28 cellular contexts compared by ENCODE assay signal in genomic region chr3:102215166-102215565, GRCh38.
"Had no signal": no experiment of that assay in that cellular context is flagged by ENCODE, and none has a peak within 500 bp of the region (broad histone marks: within the 10 kb centered on the region; RNA-seq: fewer than 3 reads in every experiment).

No MANE protein-coding gene starts in this region.

- ATAC-seq: effector memory CD8-positive, alpha-beta T cell; esophagus mucosa; gastrocnemius medialis; heart right ventricle; left cardiac atrium; left lung; left ventricle myocardium superior; lower lobe of right lung; mucosa of descending colon had no signal

- H3K27me3 ChIP-seq: colonic mucosa, esophagus squamous epithelium, gastrocnemius medialis, heart right ventricle, left lung had no signal

- H3K27ac ChIP-seq: colonic mucosa, epithelial cell of prostate, esophagus squamous epithelium, gastrocnemius medialis, heart right ventricle, left lung, lower lobe of right lung had no signal

- H3K4me1 ChIP-seq: colonic mucosa, esophagus squamous epithelium, gastrocnemius medialis, heart right ventricle, left lung, lower lobe of right lung had no signal

- H3K36me3 ChIP-seq: colonic mucosa, esophagus squamous epithelium, gastrocnemius medialis, heart right ventricle, left lung, lower lobe of right lung had no signal

- H3K27ac Mint-ChIP-seq: dendritic cell treated with granulocyte-macrophage colony-stimulating factor and Interleukin-4, amounts not matched to agents 40 ng/mL and 50 ng/mL, for 4 days; effector memory CD8-positive, alpha-beta T cell; endodermal cell; mesothelial cell of epicardium had no signal

- FAIRE-seq: endometrium, islet of Langerhans, keratinocyte had no signal

- H3K4me1 Mint-ChIP-seq: endodermal cell, mesothelial cell of epicardium, naive B cell had no signal

- DNase-seq: colonic mucosa; cortex of kidney; effector CD8-positive, alpha-beta T cell; effector memory CD8-positive, alpha-beta T cell; endodermal cell; erythroblast; esophagus squamous epithelium; foreskin fibroblast; foreskin melanocyte; gastrocnemius medialis; glutamatergic neuron; head of caudate nucleus; heart right ventricle; hippocampal formation; left cardiac atrium; left lung; left ventricle myocardium superior; lower lobe of right lung; mesenchymal stem cell; mucosa of descending colon; naive B cell had no signal

- H3K27me3 Mint-ChIP-seq: dendritic cell treated with granulocyte-macrophage colony-stimulating factor and Interleukin-4, amounts not matched to agents 40 ng/mL and 50 ng/mL, for 4 days had no signal

- H3K9me3 Mint-ChIP-seq: dendritic cell treated with granulocyte-macrophage colony-stimulating factor and Interleukin-4, amounts not matched to agents 40 ng/mL and 50 ng/mL, for 4 days; effector memory CD8-positive, alpha-beta T cell had no signal

- H3K9me3 ChIP-seq: colonic mucosa, esophagus squamous epithelium, gastrocnemius medialis, left lung, lower lobe of right lung, mucosa of descending colon had no signal

- H3K4me3 Mint-ChIP-seq: dendritic cell treated with granulocyte-macrophage colony-stimulating factor and Interleukin-4, amounts not matched to agents 40 ng/mL and 50 ng/mL, for 4 days; effector memory CD8-positive, alpha-beta T cell; endodermal cell; mesothelial cell of epicardium; naive B cell had no signal

- H3K4me3 ChIP-seq: colonic mucosa, esophagus squamous epithelium, gastrocnemius medialis, heart right ventricle, left lung, lower lobe of right lung, mucosa of descending colon had no signal
